ENCODE assay signal across 20 cellular contexts in the genomic region with DNA sequence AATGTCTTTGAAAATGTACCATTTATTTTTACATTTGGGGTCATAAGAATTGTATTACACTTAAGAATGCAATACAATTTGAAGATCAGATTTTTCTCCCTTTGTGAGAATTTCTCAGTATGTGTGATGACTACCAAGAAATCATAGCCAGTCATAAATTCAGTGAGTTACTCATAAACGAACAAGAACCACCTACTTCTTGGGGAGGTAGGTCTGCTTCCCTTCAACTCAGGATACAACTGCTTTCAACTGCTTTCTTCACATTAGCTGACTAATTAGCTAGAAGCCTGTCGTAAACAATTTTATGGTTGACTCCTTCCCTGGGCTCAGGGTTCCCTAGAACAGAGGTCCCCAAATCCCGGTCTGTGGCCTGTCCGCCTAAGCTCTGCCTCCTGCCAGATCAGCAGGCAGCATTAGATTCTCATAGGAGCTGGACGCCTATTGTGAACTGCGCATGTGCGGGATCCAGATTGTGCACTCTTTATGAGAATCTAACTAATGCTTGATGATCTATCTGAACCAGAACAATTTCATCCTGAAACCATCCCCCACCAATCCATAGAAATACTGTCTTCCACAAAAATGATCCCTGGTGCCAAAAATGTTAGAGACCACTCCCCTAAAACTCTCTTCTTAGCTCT. TPM values are rescaled to one million over a fixed set of nuclear protein-coding genes. Genes with fewer than 3 reads are reported as not detected.
DNase-seq lines count a peak whose midpoint lies in the region; ATAC-seq, FAIRE-seq and TF ChIP-seq lines count a peak whose summit lies in the region.
"Had no signal": no experiment of that assay in that cellular context is flagged by ENCODE, and none has a peak within 500 bp of the region (broad histone marks: within the 10 kb centered on the region; RNA-seq: fewer than 3 reads in every experiment).

No MANE protein-coding gene starts in this region.

- H3K36me3 ChIP-seq in GM12878 (ENCODE audit: control insufficient read depth in 2 of 2, insufficient read depth in 2 of 2, low read length in 1 of 2) (no peaks in the 10 kb centered on the region), PC-3 (ENCODE audit: low read depth, low read length) (no peaks in the 10 kb centered on the region)
- H3K36me3 ChIP-seq: BLaER1 had no signal

- no peak overlapping the region for H3K4me3 ChIP-seq in GM12878
- no peak overlapping the region for H3K4me3 ChIP-seq in PC-3 (ENCODE audit: low read length)
- H3K4me3 ChIP-seq: BLaER1 had no signal

- FAIRE-seq in GM12878 (lab: Jason Lieb, UNC) = no peak
- FAIRE-seq: D721Med, G401.6 had no signal

- DNase-seq in activated CD4-positive, alpha-beta T cell treated with anti-CD3 and anti-CD28 coated beads for 36 hours = no peak
- DNase-seq in activated CD4-positive, alpha-beta T cell treated with anti-CD3 and anti-CD28 coated beads, Interleukin-2, amount 10 ng/mL, durations not matched to agents 24 days and 14 days = no peak
- peak; percentile 4 for DNase-seq in NCI-H748 treated with DMSO at 0.1 percent for 48 hours (lab: John Stamatoyannopoulos, UW)
- no peak for DNase-seq in GM12878 (ENCODE audit: low read depth, low spot score)
- peak; percentile 58 for DNase-seq in renal cortical epithelial cell (ENCODE audit: low read depth)
- DNase-seq in PC-3 = no peak
- DNase-seq in stimulated activated CD4-positive, alpha-beta T cell treated with anti-CD3 and anti-CD28 coated beads, Interleukin-15, amount 100 ng/mL, for 24 hours = no peak
- DNase-seq in islet precursor cell = no peak
- DNase-seq: CD8-positive, alpha-beta memory T cell; DND-41; HCEC 1CT; NCI-H187; NCI-H446; NCI-H69 had no signal

- H3K4me2 ChIP-seq in GM12878 (ENCODE audit: control insufficient read depth, insufficient read depth) (no peak overlapping the region), PC-3 (ENCODE audit: low read length) (no peak overlapping the region)
- H3K4me2 ChIP-seq: BLaER1 had no signal

- ATAC-seq in activated CD4-positive, alpha-beta T cell treated with anti-CD3 and anti-CD28 coated beads for 36 hours = peak; percentile 79
- ATAC-seq in GM12878 (no peak), PC-3 (no peak)
- ATAC-seq: Panc1, Right ventricle myocardium inferior had no signal

- POLR2A ChIA-PET in activated CD4-positive, alpha-beta T cell treated with anti-CD3 and anti-CD28 coated beads for 36 hours (lab: Charles Lee) = interaction anchor here (0.5 to 0.8 kb wide), 3 partner anchors 9 to 144 kb away, joined by 3 read pairs; no protein-coding TSS in a partner anchor
- POLR2A ChIA-PET in GM12878 (lab: Charles Lee) = no interaction called here
- POLR2A ChIA-PET in PC-3 (lab: Charles Lee; ENCODE audit: unreplicated experiment) = no interaction called here

- H3K9ac ChIP-seq in GM12878 (ENCODE audit: control insufficient read depth, insufficient read depth, low read length) = no peak overlapping the region
- H3K9ac ChIP-seq in PC-3 (ENCODE audit: low read length) = no peak overlapping the region
- H3K9ac ChIP-seq: BLaER1 had no signal

- peak overlapping the region; percentile 47 for H3K27ac Mint-ChIP-seq in activated CD4-positive, alpha-beta T cell treated with anti-CD3 and anti-CD28 coated beads for 36 hours
- no peak overlapping the region for H3K27ac Mint-ChIP-seq in activated CD4-positive, alpha-beta T cell treated with anti-CD3 and anti-CD28 coated beads, Interleukin-2, amount 10 ng/mL, durations not matched to agents 24 days and 14 days
- H3K27ac Mint-ChIP-seq: CD8-positive, alpha-beta memory T cell had no signal

- no peaks in the 10 kb centered on the region for H3K9me3 Mint-ChIP-seq in activated CD4-positive, alpha-beta T cell treated with anti-CD3 and anti-CD28 coated beads for 36 hours (ENCODE audit: low read depth)
- no peaks in the 10 kb centered on the region for H3K9me3 Mint-ChIP-seq in activated CD4-positive, alpha-beta T cell treated with anti-CD3 and anti-CD28 coated beads, Interleukin-2, amount 10 ng/mL, durations not matched to agents 24 days and 14 days
- H3K9me3 Mint-ChIP-seq: CD8-positive, alpha-beta memory T cell had no signal

- no peaks in the 10 kb centered on the region for H3K27me3 Mint-ChIP-seq in activated CD4-positive, alpha-beta T cell treated with anti-CD3 and anti-CD28 coated beads for 36 hours
- no peaks in the 10 kb centered on the region for H3K27me3 Mint-ChIP-seq in activated CD4-positive, alpha-beta T cell treated with anti-CD3 and anti-CD28 coated beads, Interleukin-2, amount 10 ng/mL, durations not matched to agents 24 days and 14 days

- H2AFZ ChIP-seq in GM12878 (ENCODE audit: control insufficient read depth, low read depth, low read length) (no peak overlapping the region), PC-3 (ENCODE audit: low read length) (no peak overlapping the region)

- no peak for TF ChIP-seq CTCF in GM12878 (IDR thresholded peaks at IDR 0.05 in 2 of 3, conservative IDR thresholded peaks at IDR 0.05 in 1 of 3; ENCODE audit: control insufficient read depth in 2 of 3, extremely low read depth in 1 of 3, insufficient read depth in 1 of 3, low read depth in 3 of 3, low read length in 3 of 3)
- no peak for TF ChIP-seq CTCF in PC-3 (conservative IDR thresholded peaks at IDR 0.05; ENCODE audit: low read depth, low read length)

- WGBS in GM12878 (ENCODE audit: insufficient coverage, insufficient replicate concordance, low lambda C conversion rate, missing lambda C conversion rate) = 50% methylated on average over 7 of the region's 7 CpGs

- CTCF ChIA-PET in activated CD4-positive, alpha-beta T cell treated with anti-CD3 and anti-CD28 coated beads for 36 hours (lab: Charles Lee) = interaction anchor here (0.8 to 3.8 kb wide), 16 partner anchors 11 to 363 kb away, joined by 3 to 45 read pairs (median 5); no protein-coding TSS in a partner anchor
- CTCF ChIA-PET in GM12878 (lab: Yijun Ruan, JAX) = interaction anchor here (0.7 to 10.2 kb wide), 19 partner anchors 12 to 365 kb away, joined by 3 to 163 read pairs (median 6); no protein-coding TSS in a partner anchor
- CTCF ChIA-PET in PC-3 (lab: Charles Lee) = no interaction called here

- SMC1A ChIA-PET in GM12878 (lab: Charles Lee; ENCODE audit: uncharacterized antibody, unreplicated experiment) = interaction anchor here (1.0 to 4.9 kb wide), 14 partner anchors 9 to 365 kb away, joined by 3 to 55 read pairs (median 6); no protein-coding TSS in a partner anchor

- no TSS peak for BruUV-seq in GM12878 (replicated peaks; lab: Mats Ljungman, UMichigan)
- no TSS peak for BruUV-seq in PC-3 (replicated peaks; lab: Mats Ljungman, UMichigan)

- no peak for TF ChIP-seq POLR2A in GM12878 (IDR thresholded peaks at IDR 0.05; ENCODE audit: low read depth, low read length)

- no peak overlapping the region for H3K4me3 Mint-ChIP-seq in activated CD4-positive, alpha-beta T cell treated with anti-CD3 and anti-CD28 coated beads for 36 hours
- H3K4me3 Mint-ChIP-seq in activated CD4-positive, alpha-beta T cell treated with anti-CD3 and anti-CD28 coated beads, Interleukin-2, amount 10 ng/mL, durations not matched to agents 24 days and 14 days = no peak overlapping the region
- H3K4me3 Mint-ChIP-seq: CD8-positive, alpha-beta memory T cell had no signal

- H3K4me1 ChIP-seq in GM12878 (ENCODE audit: control insufficient read depth, insufficient read depth, low read length) (no peaks in the 10 kb centered on the region), PC-3 (ENCODE audit: insufficient read depth, low read length) (peaks cover 3% of the 10 kb centered on the region)
- H3K4me1 ChIP-seq: BLaER1 had no signal

- in situ Hi-C loops in GM12878 (cut with MboI) = loop anchor here (5.0 kb wide), 1 partner anchor 160 kb away; no protein-coding TSS in a partner anchor

- H3K27me3 ChIP-seq in GM12878 (replicated peaks in 1 of 2; ENCODE audit: control insufficient read depth in 2 of 2, insufficient read depth in 2 of 2, low read length in 1 of 2) = no peaks in the 10 kb centered on the region
- no peaks in the 10 kb centered on the region for H3K27me3 ChIP-seq in PC-3 (ENCODE audit: low read length)
- H3K27me3 ChIP-seq: BLaER1 had no signal

- H3K9me2 ChIP-seq in PC-3 (replicated peaks; ENCODE audit: low read length) = no peaks in the 10 kb centered on the region

- peaks cover 10% of the 10 kb centered on the region for H3K4me1 Mint-ChIP-seq in activated CD4-positive, alpha-beta T cell treated with anti-CD3 and anti-CD28 coated beads for 36 hours
- peaks cover 12% of the 10 kb centered on the region for H3K4me1 Mint-ChIP-seq in activated CD4-positive, alpha-beta T cell treated with anti-CD3 and anti-CD28 coated beads, Interleukin-2, amount 10 ng/mL, durations not matched to agents 24 days and 14 days

- H3K79me2 ChIP-seq in GM12878 (ENCODE audit: control insufficient read depth, insufficient read depth, low read length) = no peaks in the 10 kb centered on the region
- H3K79me2 ChIP-seq in PC-3 (ENCODE audit: low read length) = no peaks in the 10 kb centered on the region

- no peak for TF ChIP-seq EP300 in GM12878 (IDR thresholded peaks at IDR 0.05; ENCODE audit: borderline replicate concordance in 1 of 2, control insufficient read depth in 1 of 2, low read depth in 2 of 2, low read length in 2 of 2)

- H3K36me3 Mint-ChIP-seq in activated CD4-positive, alpha-beta T cell treated with anti-CD3 and anti-CD28 coated beads for 36 hours (ENCODE audit: low read depth) = no peaks in the 10 kb centered on the region
- no peaks in the 10 kb centered on the region for H3K36me3 Mint-ChIP-seq in activated CD4-positive, alpha-beta T cell treated with anti-CD3 and anti-CD28 coated beads, Interleukin-2, amount 10 ng/mL, durations not matched to agents 24 days and 14 days (ENCODE audit: low read depth)
- H3K36me3 Mint-ChIP-seq: CD8-positive, alpha-beta memory T cell had no signal

- H3F3A ChIP-seq in PC-3 (ENCODE audit: low read length, unreplicated experiment) = no peaks in the 10 kb centered on the region

- intact Hi-C loops in activated CD4-positive, alpha-beta T cell treated with anti-CD3 and anti-CD28 coated beads for 36 hours (cut with DNase I, micrococcal nuclease) = loop anchor here in 1 of 2 experiments (5.0 kb wide), 1 partner anchor 40 kb away; no protein-coding TSS in a partner anchor
- intact Hi-C loops in activated CD4-positive, alpha-beta T cell treated with anti-CD3 and anti-CD28 coated beads, Interleukin-2, amount 10 ng/mL, durations not matched to agents 24 days and 14 days (cut with micrococcal nuclease) = no loop called here
- intact Hi-C loops in GM12878 (cut with micrococcal nuclease; ENCODE audit: unreplicated experiment) (no loop called here), PC-3 (cut with micrococcal nuclease) (no loop called here)

- H4K20me1 ChIP-seq in GM12878 (ENCODE audit: control insufficient read depth, insufficient read depth) (no peaks in the 10 kb centered on the region), PC-3 (ENCODE audit: low read length) (no peaks in the 10 kb centered on the region)
- H4K20me1 ChIP-seq: BLaER1 had no signal

- TF ChIP-seq RAD21 in GM12878 (IDR thresholded peaks at IDR 0.05; ENCODE audit: insufficient read depth, low read depth, low read length) = no peak

- H3K9me3 ChIP-seq in GM12878 (replicated peaks; ENCODE audit: control insufficient read depth, insufficient read depth, low read length) (no peaks in the 10 kb centered on the region), PC-3 (ENCODE audit: low read length) (no peaks in the 10 kb centered on the region)
- H3K9me3 ChIP-seq: BLaER1 had no signal

- RAD21 ChIA-PET in GM12878 (lab: Charles Lee; ENCODE audit: unreplicated experiment) = interaction anchor here (1.5 to 2.9 kb wide), 10 partner anchors 29 to 365 kb away, joined by 3 to 43 read pairs (median 10); partner anchors contain the start of genes APEX1 and OSGEP

- no peak overlapping the region for H3K27ac ChIP-seq in GM12878 (ENCODE audit: control insufficient read depth, insufficient read depth)
- H3K27ac ChIP-seq in PC-3 (ENCODE audit: low read length) = no peak overlapping the region
- H3K27ac ChIP-seq: BLaER1 had no signal

RNA-seq across cellular contexts. Expression of gene ANG, which starts 3.7 kb away (rescaled TPM):
- 1 to 10 TPM in 1 of 2 experiments, under 1 TPM in 1; 0.83 to 1.8 TPM for total RNA-seq in activated CD4-positive, alpha-beta T cell treated with anti-CD3 and anti-CD28 coated beads for 36 hours
- not detected in 2 replicates for total RNA-seq in activated CD4-positive, alpha-beta T cell treated with anti-CD3 and anti-CD28 coated beads, Interleukin-2, amount 10 ng/mL, durations not matched to agents 24 days and 14 days
- total RNA-seq in GM12878 (2013; cell fraction: nucleolus; rRNA removed) = 1.6 and 2.6 TPM in 2 replicates
- total RNA-seq in GM12878 (2014; rRNA removed) (2.1 TPM in 2 replicates), GM12878 (2014; rRNA removed; fragmentation: Illumina TruSeq; extraction: Trizol) (1.8 and 1.9 TPM in 2 replicates), GM12878 (2021) (1.8 and 2.6 TPM in 2 replicates), renal cortical epithelial cell (2.3 and 4.5 TPM in 2 replicates), PC-3 (2014; rRNA removed) (4.8 and 6.6 TPM in 2 replicates)
- 2.6 TPM for polyA plus RNA-seq in GM12878 (2011; ENCODE audit: low read depth)
- polyA plus RNA-seq in GM12878 (2011; rRNA removed) (1.0 and 1.1 TPM in 2 replicates), GM12878 (2014; fragmentation: Illumina TruSeq; extraction: Trizol) (2.7 and 3.2 TPM in 2 replicates), GM12878 (2014; fragmentation: Nextera tagmentation; extraction: Ambion mirVana) (1 to 10 TPM; 2.9 to 5.9 TPM), GM12878 (2014; rRNA removed) (2.2 and 2.3 TPM in 2 replicates), GM12878 (2016; fragmentation: Nextera tagmentation; extraction: Ambion mirVana) (1 to 10 TPM; 1.9 to 2.0 TPM)
- 1.3 and 1.9 TPM in 2 replicates for polyA plus RNA-seq in GM12878 (2011; cell fraction: cytosol; rRNA removed)
- 0.57 and 0.76 TPM in 2 replicates for polyA plus RNA-seq in GM12878 (2011; cell fraction: nucleus; rRNA removed)
- polyA plus RNA-seq in GM12878 (2012) = 1.8 and 2.2 TPM in 2 replicates
- polyA minus RNA-seq in GM12878 (2011; rRNA and poly(A)+ RNA removed) = 0.82 and 1.5 TPM in 2 replicates
- not detected in 2 replicates for polyA minus RNA-seq in GM12878 (2011; cell fraction: cytosol; rRNA and poly(A)+ RNA removed)
- not detected in 2 replicates for polyA minus RNA-seq in GM12878 (2011; cell fraction: nucleus; rRNA and poly(A)+ RNA removed)

RNA-seq across cellular contexts. Expression of gene RNASE4, which starts 7.9 kb away (rescaled TPM):
- under 1 TPM; 0.37 to 0.50 TPM for total RNA-seq in activated CD4-positive, alpha-beta T cell treated with anti-CD3 and anti-CD28 coated beads for 36 hours
- total RNA-seq in activated CD4-positive, alpha-beta T cell treated with anti-CD3 and anti-CD28 coated beads, Interleukin-2, amount 10 ng/mL, durations not matched to agents 24 days and 14 days = 0.24 and 0.26 TPM in 2 replicates
- total RNA-seq in GM12878 (2013; cell fraction: nucleolus; rRNA removed) = 1.3 and 2.4 TPM in 2 replicates
- total RNA-seq in GM12878 (2014; rRNA removed) (1.1 and 2.0 TPM in 2 replicates), GM12878 (2014; rRNA removed; fragmentation: Illumina TruSeq; extraction: Trizol) (1.3 and 1.6 TPM in 2 replicates), GM12878 (2021) (0.29 and 1.1 TPM in 2 replicates), renal cortical epithelial cell (2.1 and 15.3 TPM in 2 replicates), PC-3 (2014; rRNA removed) (5.9 and 8.5 TPM in 2 replicates)
- 1.0 TPM for polyA plus RNA-seq in GM12878 (2011; ENCODE audit: low read depth)
- polyA plus RNA-seq in GM12878 (2011; rRNA removed) (0.87 and 1.1 TPM in 2 replicates), GM12878 (2014; fragmentation: Illumina TruSeq; extraction: Trizol) (0.29 and 1.3 TPM in 2 replicates), GM12878 (2014; fragmentation: Nextera tagmentation; extraction: Ambion mirVana) (1 to 10 TPM; 1.2 to 2.6 TPM), GM12878 (2014; rRNA removed) (1.0 and 1.9 TPM in 2 replicates), GM12878 (2016; fragmentation: Nextera tagmentation; extraction: Ambion mirVana) (1 to 10 TPM; 1.4 to 1.9 TPM)
- polyA plus RNA-seq in GM12878 (2011; cell fraction: cytosol; rRNA removed) = 1.1 and 1.5 TPM in 2 replicates
- 0.60 and 1.4 TPM in 2 replicates for polyA plus RNA-seq in GM12878 (2011; cell fraction: nucleus; rRNA removed)
- 1.2 and 1.5 TPM in 2 replicates for polyA plus RNA-seq in GM12878 (2012)
- 1.7 and 1.8 TPM in 2 replicates for polyA minus RNA-seq in GM12878 (2011; rRNA and poly(A)+ RNA removed)
- not detected in 2 replicates for polyA minus RNA-seq in GM12878 (2011; cell fraction: cytosol; rRNA and poly(A)+ RNA removed)
- 0.36 and 0.48 TPM in 2 replicates for polyA minus RNA-seq in GM12878 (2011; cell fraction: nucleus; rRNA and poly(A)+ RNA removed)

RNA-seq across cellular contexts. Expression of gene OR6S1, which starts 50.7 kb away (rescaled TPM):
- total RNA-seq in activated CD4-positive, alpha-beta T cell treated with anti-CD3 and anti-CD28 coated beads for 36 hours = not detected
- total RNA-seq in activated CD4-positive, alpha-beta T cell treated with anti-CD3 and anti-CD28 coated beads, Interleukin-2, amount 10 ng/mL, durations not matched to agents 24 days and 14 days = not detected in 2 replicates
- 12.5 and 19.1 TPM in 2 replicates for total RNA-seq in GM12878 (2013; cell fraction: nucleolus; rRNA removed)
- total RNA-seq in GM12878 (2014; rRNA removed) = 0.62 and 0.76 TPM in 2 replicates
- total RNA-seq in GM12878 (2014; rRNA removed; fragmentation: Illumina TruSeq; extraction: Trizol) = 0.64 and 0.67 TPM in 2 replicates
- total RNA-seq in GM12878 (2021) = 0.51 and 0.66 TPM in 2 replicates
- polyA plus RNA-seq in GM12878 (2011; ENCODE audit: low read depth) = 0.66 TPM
- 0.09 and 0.24 TPM in 2 replicates for polyA plus RNA-seq in GM12878 (2011; rRNA removed)
- polyA plus RNA-seq in GM12878 (2011; cell fraction: cytosol; rRNA removed) = 0.12 and 0.24 TPM in 2 replicates
- 0.70 and 1.1 TPM in 2 replicates for polyA plus RNA-seq in GM12878 (2011; cell fraction: nucleus; rRNA removed)
- polyA plus RNA-seq in GM12878 (2012) = 0.16 and 0.27 TPM in 2 replicates
- 0.22 TPM in 1 of 2 replicates, not detected in the other for polyA plus RNA-seq in GM12878 (2014; fragmentation: Illumina TruSeq; extraction: Trizol)
- polyA plus RNA-seq in GM12878 (2014; fragmentation: Nextera tagmentation; extraction: Ambion mirVana) = not detected
- 0.35 and 0.42 TPM in 2 replicates for polyA plus RNA-seq in GM12878 (2014; rRNA removed)
- polyA plus RNA-seq in GM12878 (2016; fragmentation: Nextera tagmentation; extraction: Ambion mirVana) = not detected
- polyA minus RNA-seq in GM12878 (2011; rRNA and poly(A)+ RNA removed) = 0.80 TPM in 1 of 2 replicates, not detected in the other
- not detected in 2 replicates for polyA minus RNA-seq in GM12878 (2011; cell fraction: cytosol; rRNA and poly(A)+ RNA removed)
- 0.48 and 0.86 TPM in 2 replicates for polyA minus RNA-seq in GM12878 (2011; cell fraction: nucleus; rRNA and poly(A)+ RNA removed)
- not detected in 2 replicates for total RNA-seq in renal cortical epithelial cell
- total RNA-seq in PC-3 (2014; rRNA removed) = not detected in 2 replicates
- total RNA-seq: A172; CD8-positive, alpha-beta memory T cell; Right ventricle myocardium inferior had no signal
- polyA plus RNA-seq: CD8-positive, alpha-beta memory T cell had no signal

RNA-seq across cellular contexts. Expression of gene EDDM3A, which starts 53.5 kb away (rescaled TPM):
- total RNA-seq in activated CD4-positive, alpha-beta T cell treated with anti-CD3 and anti-CD28 coated beads for 36 hours = not detected
- not detected in 2 replicates for total RNA-seq in activated CD4-positive, alpha-beta T cell treated with anti-CD3 and anti-CD28 coated beads, Interleukin-2, amount 10 ng/mL, durations not matched to agents 24 days and 14 days
- total RNA-seq in GM12878 (2013; cell fraction: nucleolus; rRNA removed) = not detected in 2 replicates
- not detected in 2 replicates for total RNA-seq in GM12878 (2014; rRNA removed)
- not detected in 2 replicates for total RNA-seq in GM12878 (2014; rRNA removed; fragmentation: Illumina TruSeq; extraction: Trizol)
- not detected in 2 replicates for total RNA-seq in GM12878 (2021)
- polyA plus RNA-seq in GM12878 (2011; ENCODE audit: low read depth) = not detected
- polyA plus RNA-seq in GM12878 (2011; rRNA removed) = not detected in 2 replicates
- polyA plus RNA-seq in GM12878 (2011; cell fraction: cytosol; rRNA removed) = not detected in 2 replicates
- not detected in 2 replicates for polyA plus RNA-seq in GM12878 (2011; cell fraction: nucleus; rRNA removed)
- polyA plus RNA-seq in GM12878 (2012) = not detected in 2 replicates
- polyA plus RNA-seq in GM12878 (2014; fragmentation: Illumina TruSeq; extraction: Trizol) = not detected in 2 replicates
- polyA plus RNA-seq in GM12878 (2014; fragmentation: Nextera tagmentation; extraction: Ambion mirVana) = not detected
- not detected in 2 replicates for polyA plus RNA-seq in GM12878 (2014; rRNA removed)
- polyA plus RNA-seq in GM12878 (2016; fragmentation: Nextera tagmentation; extraction: Ambion mirVana) = not detected
- polyA minus RNA-seq in GM12878 (2011; rRNA and poly(A)+ RNA removed) = not detected in 2 replicates
- polyA minus RNA-seq in GM12878 (2011; cell fraction: cytosol; rRNA and poly(A)+ RNA removed) = not detected in 2 replicates
- not detected in 2 replicates for polyA minus RNA-seq in GM12878 (2011; cell fraction: nucleus; rRNA and poly(A)+ RNA removed)
- not detected in 2 replicates for total RNA-seq in renal cortical epithelial cell
- total RNA-seq in PC-3 (2014; rRNA removed) = not detected in 2 replicates
- total RNA-seq: A172; CD8-positive, alpha-beta memory T cell; Right ventricle myocardium inferior had no signal
- polyA plus RNA-seq: CD8-positive, alpha-beta memory T cell had no signal

Comparison
In these comparisons a context has a peak if more than half of its experiments do, and no peak if none do; other contexts are left out.
1. DNase-seq: peak in NCI-H748 treated with DMSO at 0.1 percent for 48 hours (single experiment) and renal cortical epithelial cell (single experiment); none in activated CD4-positive, alpha-beta T cell treated with anti-CD3 and anti-CD28 coated beads for 36 hours (single experiment), activated CD4-positive, alpha-beta T cell treated with anti-CD3 and anti-CD28 coated beads, Interleukin-2, amount 10 ng/mL, durations not matched to agents 24 days and 14 days (single experiment), GM12878 (single experiment), PC-3 (single experiment), stimulated activated CD4-positive, alpha-beta T cell treated with anti-CD3 and anti-CD28 coated beads, Interleukin-15, amount 100 ng/mL, for 24 hours (single experiment) and islet precursor cell (single experiment).